Comparison of ENCODE assay signal across 1 cellular context in the genomic region with DNA sequence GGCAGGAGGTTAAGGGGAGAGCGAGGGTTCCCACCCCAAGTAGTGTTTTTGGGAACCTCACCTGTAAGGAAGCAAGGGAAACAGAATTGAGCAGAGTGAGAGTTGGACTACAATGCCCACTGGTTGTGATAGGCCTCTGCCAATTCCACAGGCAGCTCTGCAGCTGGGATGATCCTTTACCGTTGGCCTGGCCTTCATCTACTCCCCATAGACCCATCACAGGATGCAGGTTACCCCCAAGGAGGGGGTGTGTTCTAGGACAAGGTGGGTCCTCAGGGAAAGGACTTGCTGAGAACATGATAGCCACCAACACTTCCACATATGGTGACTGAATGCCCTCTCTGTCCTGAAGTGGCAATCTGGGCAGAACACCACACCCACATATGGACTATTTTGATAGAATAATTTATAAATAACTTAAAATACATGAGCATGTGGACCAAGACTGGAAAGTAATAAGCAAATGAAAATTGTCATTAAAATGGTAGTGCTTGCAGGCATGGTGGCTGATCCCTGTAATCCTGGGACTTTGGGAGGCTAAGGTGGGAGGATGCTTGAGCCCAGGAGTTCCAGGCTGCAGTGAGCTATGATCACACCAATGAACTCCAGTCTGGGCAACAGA.
TF ChIP-seq lines count a peak whose summit lies in the region.

No MANE protein-coding gene starts in this region.

TF ChIP-seq in IMR-90, 13 proteins besides CTCF, POLR2A, EP300 and RAD21:
- TF ChIP-seq BHLHE40 (IDR thresholded peaks at IDR 0.05; ENCODE audit: low read depth, low read length) (no peak), CHD1 (IDR thresholded peaks at IDR 0.05; ENCODE audit: low read depth, low read length) (no peak), NFE2L2 (IDR thresholded peaks at IDR 0.05; ENCODE audit: low read depth, low read length) (no peak)
TF ChIP-seq in IMR-90: peak in this region for 0.
